In genomic region chr1:99751877-99752504, GRCh38 we compare ENCODE assay signal across 12 cellular contexts. TPM values are rescaled to one million over a fixed set of nuclear protein-coding genes. Genes with fewer than 3 reads are reported as not detected.
DNase-seq lines count a peak whose midpoint lies in the region; ATAC-seq and TF ChIP-seq lines count a peak whose summit lies in the region.
"Had no signal": no experiment of that assay in that cellular context is flagged by ENCODE, and none has a peak within 500 bp of the region (broad histone marks: within the 10 kb centered on the region; RNA-seq: fewer than 3 reads in every experiment).

No MANE protein-coding gene starts in this region.

- POLR2A ChIA-PET in HEK293T (lab: Yijun Ruan, JAX): no interaction called here

- no peaks in the 10 kb centered on the region for H3K27me3 ChIP-seq in colonic mucosa
- H3K27me3 ChIP-seq: ovary, SJCRH30 had no signal

- peaks cover 2% of the 10 kb centered on the region in 2 donors for H3K36me3 Mint-ChIP-seq in activated T-cell treated with anti-CD3 and anti-CD28 coated beads, Interleukin-2, amount 50 U/mL, for 72 hours (ENCODE audit: insufficient read depth in 2 of 2)
- H3K36me3 Mint-ChIP-seq in stimulated activated naive B cell treated with anti-CD40 and anti-IgM and Interleukin-4, amounts not matched to agents 10 μg/mL and 1 μg/mL and 100 μg/mL, for 72 hours: no peaks in the 10 kb centered on the region

- H3K4me3 Mint-ChIP-seq in activated T-cell treated with anti-CD3 and anti-CD28 coated beads, Interleukin-2, amount 50 U/mL, for 72 hours: peak overlapping the region; percentile 2 to 68
- H3K4me3 Mint-ChIP-seq in stimulated activated naive B cell treated with anti-CD40 and anti-IgM and Interleukin-4, amounts not matched to agents 10 μg/mL and 1 μg/mL and 100 μg/mL, for 72 hours: no peak overlapping the region
- H3K4me3 Mint-ChIP-seq: B cell; dendritic cell treated with granulocyte-macrophage colony-stimulating factor and Interleukin-4, amounts not matched to agents 40 ng/mL and 50 ng/mL, for 4 days had no signal

- intact Hi-C loops in colonic mucosa (cut with DNase I): no loop called here

- no peaks in the 10 kb centered on the region for H3K36me3 ChIP-seq in colonic mucosa
- H3K36me3 ChIP-seq: ovary had no signal

- CTCF ChIA-PET in HEK293T (lab: Yijun Ruan, JAX): no interaction called here

- H3K27ac Mint-ChIP-seq in activated T-cell treated with anti-CD3 and anti-CD28 coated beads, Interleukin-2, amount 50 U/mL, for 72 hours: no peak overlapping the region
- H3K27ac Mint-ChIP-seq in stimulated activated naive B cell treated with anti-CD40 and anti-IgM and Interleukin-4, amounts not matched to agents 10 μg/mL and 1 μg/mL and 100 μg/mL, for 72 hours: no peak overlapping the region
- H3K27ac Mint-ChIP-seq: B cell; dendritic cell treated with granulocyte-macrophage colony-stimulating factor and Interleukin-4, amounts not matched to agents 40 ng/mL and 50 ng/mL, for 4 days had no signal

- no peak overlapping the region for H3K4me3 ChIP-seq in colonic mucosa
- H3K4me3 ChIP-seq: ovary, SJCRH30 had no signal

- no peaks in the 10 kb centered on the region for H3K4me1 ChIP-seq in colonic mucosa
- H3K4me1 ChIP-seq: SJCRH30 had no signal

- TF ChIP-seq CTCF in colonic mucosa (IDR thresholded peaks at IDR 0.05): no peak

- H3K27ac ChIP-seq in colonic mucosa: no peak overlapping the region
- H3K27ac ChIP-seq: ovary, SJCRH30 had no signal

- H3K4me1 Mint-ChIP-seq in activated T-cell treated with anti-CD3 and anti-CD28 coated beads, Interleukin-2, amount 50 U/mL, for 72 hours (ENCODE audit: low read depth): peaks cover 30% of the 10 kb centered on the region
- peaks cover 6 to 10% of the 10 kb centered on the region in 2 donors for H3K4me1 Mint-ChIP-seq in stimulated activated naive B cell treated with anti-CD40 and anti-IgM and Interleukin-4, amounts not matched to agents 10 μg/mL and 1 μg/mL and 100 μg/mL, for 72 hours
- H3K4me1 Mint-ChIP-seq: B cell had no signal

- H3K9me3 Mint-ChIP-seq in activated T-cell treated with anti-CD3 and anti-CD28 coated beads, Interleukin-2, amount 50 U/mL, for 72 hours: no peaks in the 10 kb centered on the region
- no peaks in the 10 kb centered on the region for H3K9me3 Mint-ChIP-seq in stimulated activated naive B cell treated with anti-CD40 and anti-IgM and Interleukin-4, amounts not matched to agents 10 μg/mL and 1 μg/mL and 100 μg/mL, for 72 hours
- H3K9me3 Mint-ChIP-seq: dendritic cell treated with granulocyte-macrophage colony-stimulating factor and Interleukin-4, amounts not matched to agents 40 ng/mL and 50 ng/mL, for 4 days had no signal

- H3K27me3 Mint-ChIP-seq in activated T-cell treated with anti-CD3 and anti-CD28 coated beads, Interleukin-2, amount 50 U/mL, for 72 hours (ENCODE audit: low read depth): peaks cover 9% of the 10 kb centered on the region
- peaks cover 0 to 4% of the 10 kb centered on the region in 2 donors for H3K27me3 Mint-ChIP-seq in stimulated activated naive B cell treated with anti-CD40 and anti-IgM and Interleukin-4, amounts not matched to agents 10 μg/mL and 1 μg/mL and 100 μg/mL, for 72 hours
- H3K27me3 Mint-ChIP-seq: B cell; dendritic cell treated with granulocyte-macrophage colony-stimulating factor and Interleukin-4, amounts not matched to agents 40 ng/mL and 50 ng/mL, for 4 days had no signal

- no peak overlapping the region for H3K9ac ChIP-seq in colonic mucosa (ENCODE audit: low read depth in 2 of 2, low read length in 2 of 2)

- peak in 1 of 2 donors; percentile 24 for DNase-seq in activated T-cell treated with anti-CD3 and anti-CD28 coated beads, Interleukin-2, amount 50 U/mL, for 72 hours
- DNase-seq in activated T-cell treated with anti-CD3 and anti-CD28 coated beads for 4 hours (no peak), HEK293T (ENCODE audit: extremely low spot score) (no peak), ureter (ENCODE audit: low spot score) (no peak), colonic mucosa (no peak), AG08396 (ENCODE audit: low spot score) (no peak)
- DNase-seq in stimulated activated naive B cell treated with anti-CD40 and anti-IgM and Interleukin-4, amounts not matched to agents 10 μg/mL and 1 μg/mL and 100 μg/mL, for 72 hours: no peak
- DNase-seq: ovary, SJCRH30 had no signal

- no peaks in the 10 kb centered on the region for H3K9me3 ChIP-seq in colonic mucosa
- H3K9me3 ChIP-seq: ovary, SJCRH30 had no signal

- ATAC-seq in activated T-cell treated with anti-CD3 and anti-CD28 coated beads, Interleukin-2, amount 50 U/mL, for 72 hours (replicated peaks in 1 of 2): peak; percentile 86 to 90
- ATAC-seq in HG03457 (IDR thresholded peaks at IDR 0.05; ENCODE audit: unreplicated experiment): peak; percentile 59
- ATAC-seq in stimulated activated naive B cell treated with anti-CD40 and anti-IgM and Interleukin-4, amounts not matched to agents 10 μg/mL and 1 μg/mL and 100 μg/mL, for 72 hours (replicated peaks): peak; percentile 43 to 46

TF ChIP-seq in HEK293T, 16 proteins besides CTCF, POLR2A, EP300 and RAD21:
- TF ChIP-seq FOXA1 (IDR thresholded peaks at IDR 0.05) (no peak), TARDBP (IDR thresholded peaks at IDR 0.05) (no peak), PKNOX1 (IDR thresholded peaks at IDR 0.05) (peak; percentile 32), ZNF384 (IDR thresholded peaks at IDR 0.05) (no peak)

RNA-seq across cellular contexts. Expression of gene FRRS1, which starts 14.4 kb away (rescaled TPM):
- 1 to 10 TPM; 2.1 to 2.3 TPM for total RNA-seq in activated T-cell treated with anti-CD3 and anti-CD28 coated beads, Interleukin-2, amount 50 U/mL, for 72 hours
- total RNA-seq in ureter (16.3 TPM), colonic mucosa (10 to 100 TPM; 16.7 to 17.1 TPM)

Comparison
In these comparisons a context has a peak if more than half of its experiments do, and no peak if none do; other contexts are left out.
1. H3K4me3 Mint-ChIP-seq: peak in activated T-cell treated with anti-CD3 and anti-CD28 coated beads, Interleukin-2, amount 50 U/mL, for 72 hours (2 of 2); none in stimulated activated naive B cell treated with anti-CD40 and anti-IgM and Interleukin-4, amounts not matched to agents 10 μg/mL and 1 μg/mL and 100 μg/mL, for 72 hours (0 of 2).
2. Peak in every context shown above with its lines, with median percentiles within 50 percentile points of each other: ATAC-seq.